Comparison of ENCODE assay signal across 2 cellular contexts in genomic region chr20:49461894-49462293, GRCh38.
TF ChIP-seq lines count a peak whose summit lies in the region.

No MANE protein-coding gene starts in this region.

TF ChIP-seq in HepG2, 621 proteins besides CTCF, POLR2A, EP300 and RAD21 (continues in another document):
- TF ChIP-seq ZNF3 (CRISPR knock-in tag; IDR thresholded peaks at IDR 0.05), result no peak
- no peak for TF ChIP-seq RNF219 (CRISPR knock-in tag; IDR thresholded peaks at IDR 0.05)
- peak; percentile 27; the same call in 1 of the 2 replicates for TF ChIP-seq ZNF629 (CRISPR knock-in tag; conservative IDR thresholded peaks at IDR 0.05)
- TF ChIP-seq ZBTB40 (IDR thresholded peaks at IDR 0.05), result no peak
- no peak for TF ChIP-seq ZBTB40 (CRISPR knock-in tag; IDR thresholded peaks at IDR 0.05)
- TF ChIP-seq REXO4 (CRISPR knock-in tag; IDR thresholded peaks at IDR 0.05; ENCODE audit: borderline replicate concordance), result no peak
- no peak for TF ChIP-seq ZNF773 (CRISPR knock-in tag; IDR thresholded peaks at IDR 0.05; ENCODE audit: borderline replicate concordance)
- TF ChIP-seq ZXDC (CRISPR knock-in tag; IDR thresholded peaks at IDR 0.05), result no peak
- peak; percentile 84 for TF ChIP-seq CREB1 (IDR thresholded peaks at IDR 0.05)
- no peak for TF ChIP-seq CREB1 (CRISPR knock-in tag; IDR thresholded peaks at IDR 0.05)
- no peak for TF ChIP-seq HOXA5 (CRISPR knock-in tag; IDR thresholded peaks at IDR 0.05)
- no peak for TF ChIP-seq DR1 (CRISPR knock-in tag; IDR thresholded peaks at IDR 0.05)
- TF ChIP-seq NFKBIZ (CRISPR knock-in tag; IDR thresholded peaks at IDR 0.05), result no peak

TF ChIP-seq in K562, 482 proteins besides CTCF, POLR2A, EP300 and RAD21:
- TF ChIP-seq RBM25 (IDR thresholded peaks at IDR 0.05; ENCODE audit: low read depth, low read length, severe bottlenecking) (peak; percentile 52), KHSRP (IDR thresholded peaks at IDR 0.05) (no peak)
TF ChIP-seq in K562: peak in this region for 1.
